ENCODE assay signal across 13 cellular contexts in the genomic region with DNA sequence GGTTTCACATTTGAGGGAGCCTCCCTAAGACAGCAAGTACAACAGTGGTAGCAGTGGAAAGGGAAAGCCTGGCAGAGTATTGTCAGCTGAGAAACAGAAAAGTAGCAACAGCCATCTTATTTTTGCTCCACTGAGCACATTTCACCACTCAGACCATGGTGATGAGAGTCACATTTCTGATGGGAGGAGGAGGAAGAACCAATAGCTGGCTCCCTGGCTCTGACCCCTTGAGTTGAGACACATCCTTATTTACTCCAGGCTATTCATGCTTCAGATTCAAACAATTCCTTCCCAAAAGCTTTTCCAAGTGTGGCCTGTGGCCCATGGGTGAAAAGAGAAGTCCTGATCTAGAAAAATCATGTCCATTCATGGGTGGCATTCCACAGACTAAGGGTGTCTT.
DNase-seq lines count a peak whose midpoint lies in the region; ATAC-seq and TF ChIP-seq lines count a peak whose summit lies in the region.
"Had no signal": no experiment of that assay in that cellular context is flagged by ENCODE, and none has a peak within 500 bp of the region (broad histone marks: within the 10 kb centered on the region; RNA-seq: fewer than 3 reads in every experiment).

No MANE protein-coding gene starts in this region.

- peaks cover 53% of the 10 kb centered on the region for H3K4me1 Mint-ChIP-seq in T-helper 17 cell
- H3K4me1 Mint-ChIP-seq in T-helper 2 cell treated with Interferon-gamma antibody and Interleukin-4, amounts not matched to agents 5 μg/mL and 100 μg/mL, for 36 hours (ENCODE audit: low read depth) = peaks cover 80% of the 10 kb centered on the region

- peak; percentile 33 for DNase-seq in CD1c-positive myeloid dendritic cell (ENCODE audit: extremely low spot score)
- DNase-seq in T-helper 17 cell = no peak
- peak; percentile 12 for DNase-seq in fibroblast of villous mesenchyme (ENCODE audit: low read depth)
- DNase-seq in renal cortical epithelial cell (ENCODE audit: low read depth) = peak; percentile 58
- DNase-seq in NCI-H187 (lab: John Stamatoyannopoulos, UW) = no peak
- DNase-seq in T-helper 2 cell treated with Interferon-gamma antibody and Interleukin-4, amounts not matched to agents 5 μg/mL and 100 μg/mL, for 36 hours (ENCODE audit: low spot score) = no peak
- no peak for DNase-seq in islet precursor cell
- DNase-seq: activated naive CD4-positive, alpha-beta T cell treated with anti-CD3 and anti-CD28 coated beads, Interleukin-2, amount 10 ng/mL, durations not matched to agents 7 days and 5 days; central memory CD4-positive, alpha-beta T cell; HFFc6; NCI-H1092 had no signal

- no peaks in the 10 kb centered on the region for H3K27me3 Mint-ChIP-seq in T-helper 17 cell
- no peaks in the 10 kb centered on the region for H3K27me3 Mint-ChIP-seq in T-helper 2 cell treated with Interferon-gamma antibody and Interleukin-4, amounts not matched to agents 5 μg/mL and 100 μg/mL, for 36 hours (ENCODE audit: low read depth)
- H3K27me3 Mint-ChIP-seq: activated naive CD4-positive, alpha-beta T cell treated with anti-CD3 and anti-CD28 coated beads, Interleukin-2, amount 10 ng/mL, durations not matched to agents 7 days and 5 days had no signal

- ATAC-seq in T-helper 17 cell (no peak), HG03469 (IDR thresholded peaks at IDR 0.05; ENCODE audit: unreplicated experiment) (no peak)

- no peaks in the 10 kb centered on the region for H3K9me3 ChIP-seq in T-helper 17 cell (ENCODE audit: control insufficient read depth, low read length, poor library complexity, severe bottlenecking)

- H3K4me3 ChIP-seq in fibroblast of villous mesenchyme (ENCODE audit: low read depth, low read length) = no peak overlapping the region

- H3K4me3 Mint-ChIP-seq in T-helper 17 cell = no peak overlapping the region
- H3K4me3 Mint-ChIP-seq in T-helper 2 cell treated with Interferon-gamma antibody and Interleukin-4, amounts not matched to agents 5 μg/mL and 100 μg/mL, for 36 hours = no peak overlapping the region
- H3K4me3 Mint-ChIP-seq: activated naive CD4-positive, alpha-beta T cell treated with anti-CD3 and anti-CD28 coated beads, Interleukin-2, amount 10 ng/mL, durations not matched to agents 7 days and 5 days; HFFc6; neural crest cell had no signal

- H3K36me3 Mint-ChIP-seq in T-helper 17 cell (ENCODE audit: low read depth) = no peaks in the 10 kb centered on the region
- H3K36me3 Mint-ChIP-seq in T-helper 2 cell treated with Interferon-gamma antibody and Interleukin-4, amounts not matched to agents 5 μg/mL and 100 μg/mL, for 36 hours (ENCODE audit: low read depth) = peaks cover 3% of the 10 kb centered on the region

- TF ChIP-seq CTCF in fibroblast of villous mesenchyme (IDR thresholded peaks at IDR 0.05; ENCODE audit: insufficient read depth, low read depth, low read length) = no peak

- peak overlapping the region; percentile 99 for H3K27ac Mint-ChIP-seq in T-helper 17 cell
- H3K27ac Mint-ChIP-seq in T-helper 2 cell treated with Interferon-gamma antibody and Interleukin-4, amounts not matched to agents 5 μg/mL and 100 μg/mL, for 36 hours = no peak overlapping the region
- H3K27ac Mint-ChIP-seq: HFFc6 had no signal

- no peaks in the 10 kb centered on the region for H3K9me3 Mint-ChIP-seq in T-helper 2 cell treated with Interferon-gamma antibody and Interleukin-4, amounts not matched to agents 5 μg/mL and 100 μg/mL, for 36 hours
- H3K9me3 Mint-ChIP-seq: activated naive CD4-positive, alpha-beta T cell treated with anti-CD3 and anti-CD28 coated beads, Interleukin-2, amount 10 ng/mL, durations not matched to agents 7 days and 5 days; HFFc6; neural crest cell had no signal

Comparison
In these comparisons a context has a peak if more than half of its experiments do, and no peak if none do; other contexts are left out.
1. DNase-seq: peak in CD1c-positive myeloid dendritic cell (single experiment), fibroblast of villous mesenchyme (single experiment) and renal cortical epithelial cell (single experiment); none in T-helper 17 cell (0 of 3), NCI-H187 (0 of 2), T-helper 2 cell treated with Interferon-gamma antibody and Interleukin-4, amounts not matched to agents 5 μg/mL and 100 μg/mL, for 36 hours (single experiment) and islet precursor cell (single experiment).